16 cellular contexts compared by ENCODE assay signal in the genomic region with DNA sequence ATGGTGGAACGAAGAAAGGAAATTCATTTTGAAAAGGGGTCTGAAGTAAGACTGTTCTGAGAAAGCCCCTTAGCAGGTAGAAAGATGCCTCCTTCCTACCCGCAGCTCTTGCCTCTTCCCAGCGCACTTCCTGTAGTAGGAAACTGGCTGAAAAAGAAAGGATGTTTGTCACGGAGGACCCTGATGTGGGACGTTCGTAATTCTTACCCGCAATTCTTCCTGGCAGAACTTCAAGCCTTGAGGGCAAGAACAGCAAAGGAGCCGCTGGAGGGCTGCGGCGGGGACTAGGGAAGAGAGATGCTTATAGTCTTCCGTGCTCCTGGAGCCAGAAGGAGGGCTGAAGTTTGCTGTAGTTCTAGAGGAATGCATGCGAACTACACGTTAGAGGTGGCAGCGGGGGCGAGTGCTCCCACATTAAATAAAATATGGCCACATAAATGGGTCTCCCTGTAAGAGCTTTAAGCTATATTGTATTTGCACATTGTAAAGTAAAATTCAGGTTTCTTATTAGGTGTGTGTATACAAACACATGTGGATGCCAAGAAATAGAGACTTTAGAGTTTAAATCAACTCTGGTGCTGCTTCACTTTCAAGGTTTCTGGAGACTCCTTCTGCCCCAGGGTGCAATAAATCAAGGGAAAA. TPM values are rescaled to one million over a fixed set of nuclear protein-coding genes. Genes with fewer than 3 reads are reported as not detected.
DNase-seq lines count a peak whose midpoint lies in the region; ATAC-seq and TF ChIP-seq lines count a peak whose summit lies in the region.
"Had no signal": no experiment of that assay in that cellular context is flagged by ENCODE, and none has a peak within 500 bp of the region (broad histone marks: within the 10 kb centered on the region; RNA-seq: fewer than 3 reads in every experiment).

No MANE protein-coding gene starts in this region.

- peak overlapping the region; percentile 23; the same call in 1 of the 2 replicates for H3K4me3 ChIP-seq in HUES6 (ENCODE audit: low read depth, low read length)
- H3K4me3 ChIP-seq in osteoblast (ENCODE audit: insufficient read depth, low read length) = peak overlapping the region; percentile 37
- H3K4me3 ChIP-seq: breast epithelium, heart right ventricle, lung, prostate gland had no signal

- ATAC-seq in HG03342 (IDR thresholded peaks at IDR 0.05; ENCODE audit: unreplicated experiment) = no peak
- ATAC-seq: heart right ventricle had no signal

- H3K4me3 Mint-ChIP-seq in activated naive CD8-positive, alpha-beta T cell treated with anti-CD3 and anti-CD28 coated beads for 36 hours = peak overlapping the region; percentile 47

- H4K20me1 ChIP-seq in osteoblast (ENCODE audit: insufficient read depth, low read length) = no peaks in the 10 kb centered on the region

- no peak overlapping the region for H3K27ac Mint-ChIP-seq in activated naive CD8-positive, alpha-beta T cell treated with anti-CD3 and anti-CD28 coated beads for 36 hours

- H3K9ac ChIP-seq in HUES6 (ENCODE audit: low read length) = no peak overlapping the region

- peaks cover 32% of the 10 kb centered on the region for H3K4me1 ChIP-seq in HUES6 (ENCODE audit: control insufficient read depth, insufficient read depth, low read length)
- peaks cover 15% of the 10 kb centered on the region for H3K4me1 ChIP-seq in osteoblast (ENCODE audit: insufficient read depth, low read length)

- H3K36me3 ChIP-seq in HUES6 (ENCODE audit: control insufficient read depth, insufficient read depth, low read length) (no peaks in the 10 kb centered on the region), osteoblast (ENCODE audit: insufficient read depth, low read length) (no peaks in the 10 kb centered on the region)
- H3K36me3 ChIP-seq: breast epithelium, heart right ventricle, prostate gland had no signal

- H3K9me3 Mint-ChIP-seq in activated naive CD8-positive, alpha-beta T cell treated with anti-CD3 and anti-CD28 coated beads for 36 hours = no peaks in the 10 kb centered on the region

- H3K4me2 ChIP-seq in osteoblast (ENCODE audit: insufficient read depth, low read length) = peak overlapping the region; percentile 62

- H3K27ac ChIP-seq in HUES6 (ENCODE audit: low read depth, low read length) = no peak overlapping the region
- H3K27ac ChIP-seq in osteoblast (ENCODE audit: low read depth, low read length) = no peak overlapping the region
- H3K27ac ChIP-seq: breast epithelium, heart right ventricle, HL-60, prostate gland had no signal

- peaks cover 99% of the 10 kb centered on the region for H3K27me3 Mint-ChIP-seq in activated naive CD8-positive, alpha-beta T cell treated with anti-CD3 and anti-CD28 coated beads for 36 hours

- no peaks in the 10 kb centered on the region for H3K79me2 ChIP-seq in osteoblast (ENCODE audit: insufficient read depth, low read length)

- H3K27me3 ChIP-seq in HUES6 (ENCODE audit: control insufficient read depth, insufficient read depth, low read length) (peaks cover 100% of the 10 kb centered on the region), osteoblast (ENCODE audit: insufficient read depth, low read length) (peaks cover 59% of the 10 kb centered on the region)

- peak; percentile 15 for DNase-seq in SIG-M5 (lab: John Stamatoyannopoulos, UW)
- no peak for DNase-seq in SIG-M5 treated with dmso at 0.1 percent for 504 hours (lab: John Stamatoyannopoulos, UW; ENCODE audit: unreplicated experiment)
- no peak for DNase-seq in activated naive CD8-positive, alpha-beta T cell treated with anti-CD3 and anti-CD28 coated beads for 36 hours
- no peak for DNase-seq in osteoblast (ENCODE audit: insufficient read length, low spot score, missing footprints)
- no peak for DNase-seq in mucosa of gallbladder (ENCODE audit: low spot score)
- no peak for DNase-seq in NCI-H345 (lab: John Stamatoyannopoulos, UW)
- DNase-seq: DMS53; heart right ventricle; NK-92 treated with Interleukin-12 subunit alpha and Interleukin-12 subunit beta, amount 100 ng/mL, for 24 hours had no signal

- no peaks in the 10 kb centered on the region for H3K36me3 Mint-ChIP-seq in activated naive CD8-positive, alpha-beta T cell treated with anti-CD3 and anti-CD28 coated beads for 36 hours

- H3K9me3 ChIP-seq in HUES6 (ENCODE audit: control insufficient read depth, insufficient read depth, low read depth, low read length) (no peaks in the 10 kb centered on the region), osteoblast (ENCODE audit: low read depth, low read length) (no peaks in the 10 kb centered on the region)
- H3K9me3 ChIP-seq: breast epithelium, heart right ventricle, prostate gland had no signal

- peak overlapping the region; percentile 48 for H2AFZ ChIP-seq in osteoblast (ENCODE audit: low read length)

- peaks cover 48% of the 10 kb centered on the region for H3K4me1 Mint-ChIP-seq in activated naive CD8-positive, alpha-beta T cell treated with anti-CD3 and anti-CD28 coated beads for 36 hours

- no peak for TF ChIP-seq CTCF in osteoblast (IDR thresholded peaks at IDR 0.05; ENCODE audit: extremely low read depth, low read depth, low read length)

RNA-seq across cellular contexts. Expression of gene C1orf53, which starts 6.4 kb away (rescaled TPM):
- under 1 TPM; 0.54 to 0.95 TPM for total RNA-seq in activated naive CD8-positive, alpha-beta T cell treated with anti-CD3 and anti-CD28 coated beads for 36 hours
- total RNA-seq in osteoblast (6.5 and 9.7 TPM in 2 replicates), mucosa of gallbladder (6.4 TPM)

RNA-seq across cellular contexts. Expression of gene LHX9, which starts 8.4 kb away (rescaled TPM):
- not detected for total RNA-seq in activated naive CD8-positive, alpha-beta T cell treated with anti-CD3 and anti-CD28 coated beads for 36 hours
- total RNA-seq in osteoblast (0.59 and 1.8 TPM in 2 replicates), mucosa of gallbladder (0.32 TPM)
- total RNA-seq: breast epithelium, endothelial cell of umbilical vein had no signal
